1 cellular context compared by ENCODE assay signal in genomic region chr14:24252289-24253124, GRCh38.
TF ChIP-seq lines count a peak whose summit lies in the region.

No MANE protein-coding gene starts in this region.

TF ChIP-seq in HepG2, 621 proteins besides CTCF, POLR2A, EP300 and RAD21 (continued from another document and continues in another):
- TF ChIP-seq ZBTB33 (CRISPR knock-in tag; IDR thresholded peaks at IDR 0.05) (peak; percentile 99), CREBL2 (CRISPR knock-in tag; IDR thresholded peaks at IDR 0.05; ENCODE audit: borderline replicate concordance) (no peak), ZEB1 (IDR thresholded peaks at IDR 0.05; ENCODE audit: insufficient replicate concordance, low read depth) (no peak), FOXO1 (CRISPR knock-in tag; IDR thresholded peaks at IDR 0.05) (peak; percentile 61; the same call in 1 of the 2 replicates), ZSCAN29 (CRISPR knock-in tag; conservative IDR thresholded peaks at IDR 0.05) (no peak), ZNF570 (CRISPR knock-in tag; IDR thresholded peaks at IDR 0.05; ENCODE audit: borderline replicate concordance) (no peak), CHCHD3 (CRISPR knock-in tag; IDR thresholded peaks at IDR 0.05) (no peak), ZNF879 (CRISPR knock-in tag; IDR thresholded peaks at IDR 0.05) (no peak), ZNF33A (CRISPR knock-in tag; IDR thresholded peaks at IDR 0.05; ENCODE audit: borderline replicate concordance) (no peak), ZNF687 (CRISPR knock-in tag; IDR thresholded peaks at IDR 0.05) (peak; percentile 95), E2F5 (CRISPR knock-in tag; conservative IDR thresholded peaks at IDR 0.05) (no peak), ZBED4 (CRISPR knock-in tag; IDR thresholded peaks at IDR 0.05; ENCODE audit: borderline replicate concordance) (0 out of 2 replicates have a peak, but pooled peaks have one; percentile 18), NFATC3 (CRISPR knock-in tag; IDR thresholded peaks at IDR 0.05) (no peak), CBFB (CRISPR knock-in tag; IDR thresholded peaks at IDR 0.05) (no peak), ZNF432 (CRISPR knock-in tag; IDR thresholded peaks at IDR 0.05; ENCODE audit: borderline replicate concordance) (no peak), ZNF253 (CRISPR knock-in tag; IDR thresholded peaks at IDR 0.05; ENCODE audit: borderline replicate concordance) (peak; percentile 64; the same call in 1 of the 2 replicates), ZNF143 (CRISPR knock-in tag; IDR thresholded peaks at IDR 0.05) (peak; percentile 63; the same call in 1 of the 2 replicates), SP140L (CRISPR knock-in tag; IDR thresholded peaks at IDR 0.05; ENCODE audit: borderline replicate concordance) (no peak), ZHX1 (CRISPR knock-in tag; IDR thresholded peaks at IDR 0.05; ENCODE audit: low read depth) (peak; percentile 43; the same call in 1 of the 2 replicates), ZBTB20 (CRISPR knock-in tag; IDR thresholded peaks at IDR 0.05; ENCODE audit: borderline replicate concordance, low read depth) (peak; percentile 87; the same call in 1 of the 2 replicates), ZFP62 (CRISPR knock-in tag; IDR thresholded peaks at IDR 0.05) (no peak), ZNF275 (CRISPR knock-in tag; IDR thresholded peaks at IDR 0.05; ENCODE audit: borderline replicate concordance) (no peak), ZNF101 (CRISPR knock-in tag; IDR thresholded peaks at IDR 0.05; ENCODE audit: borderline replicate concordance, low read depth) (peak; percentile 89; the same call in 1 of the 2 replicates), KLF16 (CRISPR knock-in tag; IDR thresholded peaks at IDR 0.05) (no peak), ZNF549 (CRISPR knock-in tag; IDR thresholded peaks at IDR 0.05) (no peak), KLF9 (CRISPR knock-in tag; IDR thresholded peaks at IDR 0.05; ENCODE audit: low read depth) (no peak), UBTF (CRISPR knock-in tag; IDR thresholded peaks at IDR 0.05) (peak; percentile 78), SMC3 (IDR thresholded peaks at IDR 0.05; ENCODE audit: low read length) (no peak), RBM22 (optimal IDR thresholded peaks at IDR 0.05; ENCODE audit: low read length) (no peak), HNF4A (CRISPR knock-in tag; IDR thresholded peaks at IDR 0.05) (peak; percentile 90), SOX5 (CRISPR knock-in tag; IDR thresholded peaks at IDR 0.05; ENCODE audit: borderline replicate concordance) (peak; percentile 59; the same call in 1 of the 2 replicates), SYNCRIP (IDR thresholded peaks at IDR 0.05; ENCODE audit: insufficient read depth, low read depth, low read length) (no peak), ZNF552 (CRISPR knock-in tag; IDR thresholded peaks at IDR 0.05; ENCODE audit: borderline replicate concordance) (0 out of 2 replicates have a peak, but pooled peaks have one; percentile 51), ZNF652 (CRISPR knock-in tag; IDR thresholded peaks at IDR 0.05; ENCODE audit: borderline replicate concordance, low read depth) (no peak; the same call in 1 of the 2 replicates), TFE3 (CRISPR knock-in tag; IDR thresholded peaks at IDR 0.05) (peak; percentile 80), ZBTB8A (CRISPR knock-in tag; IDR thresholded peaks at IDR 0.05; ENCODE audit: borderline replicate concordance, low read depth) (no peak), MAZ (IDR thresholded peaks at IDR 0.05; ENCODE audit: borderline replicate concordance, low read depth, low read length) (peak; percentile 73), MAZ (CRISPR knock-in tag; IDR thresholded peaks at IDR 0.05; ENCODE audit: low read depth) (no peak), ATF7-NPFF (CRISPR knock-in tag; IDR thresholded peaks at IDR 0.05; ENCODE audit: low read depth) (no peak; the same call in 1 of the 2 replicates), BCL3 (CRISPR knock-in tag; IDR thresholded peaks at IDR 0.05) (no peak), TOE1 (CRISPR knock-in tag; IDR thresholded peaks at IDR 0.05) (no peak)
